In genomic region chr20:9710685-9711084, GRCh38 we compare ENCODE assay signal across 7 cellular contexts.
"Had no signal": no experiment of that assay in that cellular context is flagged by ENCODE, and none has a peak within 500 bp of the region (broad histone marks: within the 10 kb centered on the region; RNA-seq: fewer than 3 reads in every experiment).

No MANE protein-coding gene starts in this region.

- H3K4me1 Mint-ChIP-seq: IgD-negative memory B cell had no signal

- H3K4me3 ChIP-seq: K562 had no signal

- H3K36me3 Mint-ChIP-seq: IgD-negative memory B cell had no signal

- H3K4me3 Mint-ChIP-seq: IgD-negative memory B cell had no signal

- H3K27ac ChIP-seq: HL-60 had no signal

- H3K27ac Mint-ChIP-seq: IgD-negative memory B cell had no signal

- ATAC-seq: K562 had no signal

- H3K27me3 Mint-ChIP-seq: IgD-negative memory B cell had no signal

- FAIRE-seq: HTR-8/SVneo, K562 had no signal

- DNase-seq: IMR-90, KBM-7, KG1 had no signal
